1 cellular context compared by ENCODE assay signal in the genomic region with DNA sequence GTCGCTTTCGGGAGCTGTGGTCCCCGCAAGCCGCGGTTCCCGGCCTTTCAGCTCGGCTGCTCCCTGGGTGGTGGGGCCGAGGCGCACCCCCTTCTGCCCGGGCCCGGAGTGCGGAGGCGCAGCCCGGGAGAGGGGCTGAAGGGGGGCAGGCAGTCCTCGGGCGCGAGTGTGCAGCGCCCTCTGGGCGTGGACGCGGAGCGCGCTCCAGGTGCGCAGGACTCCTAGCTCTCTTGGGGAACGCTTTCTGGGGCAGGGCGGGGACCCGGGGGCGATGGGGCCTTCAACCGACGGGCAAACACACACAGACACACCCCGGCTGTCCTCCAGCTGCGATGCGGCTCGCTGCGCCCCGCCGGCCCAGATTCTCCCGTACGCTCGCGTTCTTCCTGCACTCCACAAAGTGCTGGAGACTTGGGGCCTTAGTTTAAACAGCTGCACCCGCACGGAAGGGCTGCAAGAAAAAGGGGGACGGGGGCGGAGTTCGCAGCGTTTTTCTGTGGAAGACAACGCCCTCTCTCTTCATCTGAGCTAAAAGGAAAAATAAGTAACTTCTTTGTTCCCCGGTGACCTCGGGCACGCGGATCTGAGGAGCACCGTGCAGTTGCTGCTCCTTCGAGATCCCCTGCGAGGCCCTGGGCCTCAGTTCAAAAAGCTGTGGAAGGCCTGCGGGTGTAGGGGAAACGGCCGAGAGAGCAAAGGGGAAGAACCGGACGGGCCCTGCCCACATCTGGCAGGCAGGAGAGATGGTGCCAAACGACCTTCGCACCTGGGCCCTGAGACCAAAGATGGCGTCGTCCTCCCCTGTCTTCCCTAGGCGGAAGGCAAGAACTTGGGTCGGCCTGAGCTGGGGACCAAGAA.
TF ChIP-seq lines count a peak whose summit lies in the region.

No MANE protein-coding gene starts in this region.

TF ChIP-seq in HepG2, 621 proteins besides CTCF, POLR2A, EP300 and RAD21 (continued from another document and continues in another):
- TF ChIP-seq, protein P1, sequence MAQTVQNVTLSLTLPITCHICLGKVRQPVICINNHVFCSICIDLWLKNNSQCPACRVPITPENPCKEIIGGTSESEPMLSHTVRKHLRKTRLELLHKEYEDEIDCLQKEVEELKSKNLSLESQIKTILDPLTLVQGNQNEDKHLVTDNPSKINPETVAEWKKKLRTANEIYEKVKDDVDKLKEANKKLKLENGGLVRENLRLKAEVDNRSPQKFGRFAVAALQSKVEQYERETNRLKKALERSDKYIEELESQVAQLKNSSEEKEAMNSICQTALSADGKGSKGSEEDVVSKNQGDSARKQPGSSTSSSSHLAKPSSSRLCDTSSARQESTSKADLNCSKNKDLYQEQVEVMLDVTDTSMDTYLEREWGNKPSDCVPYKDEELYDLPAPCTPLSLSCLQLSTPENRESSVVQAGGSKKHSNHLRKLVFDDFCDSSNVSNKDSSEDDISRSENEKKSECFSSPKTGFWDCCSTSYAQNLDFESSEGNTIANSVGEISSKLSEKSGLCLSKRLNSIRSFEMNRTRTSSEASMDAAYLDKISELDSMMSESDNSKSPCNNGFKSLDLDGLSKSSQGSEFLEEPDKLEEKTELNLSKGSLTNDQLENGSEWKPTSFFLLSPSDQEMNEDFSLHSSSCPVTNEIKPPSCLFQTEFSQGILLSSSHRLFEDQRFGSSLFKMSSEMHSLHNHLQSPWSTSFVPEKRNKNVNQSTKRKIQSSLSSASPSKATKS (CRISPR knock-in tag; IDR thresholded peaks at IDR 0.05), result no peak
- no peak for TF ChIP-seq PRPF4 (IDR thresholded peaks at IDR 0.05; ENCODE audit: low read depth, low read length, poor library complexity, severe bottlenecking)
- TF ChIP-seq, protein P2, sequence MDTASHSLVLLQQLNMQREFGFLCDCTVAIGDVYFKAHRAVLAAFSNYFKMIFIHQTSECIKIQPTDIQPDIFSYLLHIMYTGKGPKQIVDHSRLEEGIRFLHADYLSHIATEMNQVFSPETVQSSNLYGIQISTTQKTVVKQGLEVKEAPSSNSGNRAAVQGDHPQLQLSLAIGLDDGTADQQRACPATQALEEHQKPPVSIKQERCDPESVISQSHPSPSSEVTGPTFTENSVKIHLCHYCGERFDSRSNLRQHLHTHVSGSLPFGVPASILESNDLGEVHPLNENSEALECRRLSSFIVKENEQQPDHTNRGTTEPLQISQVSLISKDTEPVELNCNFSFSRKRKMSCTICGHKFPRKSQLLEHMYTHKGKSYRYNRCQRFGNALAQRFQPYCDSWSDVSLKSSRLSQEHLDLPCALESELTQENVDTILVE (CRISPR knock-in tag; IDR thresholded peaks at IDR 0.05), result no peak; the same call in 1 of the 2 replicates
- TF ChIP-seq SUZ12 (IDR thresholded peaks at IDR 0.05; ENCODE audit: low read depth, low read length), result no peak
- peak; percentile 46 for TF ChIP-seq TEAD3 (CRISPR knock-in tag; optimal IDR thresholded peaks at IDR 0.05; ENCODE audit: borderline replicate concordance)
- no peak for TF ChIP-seq ZNF256 (CRISPR knock-in tag; conservative IDR thresholded peaks at IDR 0.05)
- no peak for TF ChIP-seq ATF1 (CRISPR knock-in tag; IDR thresholded peaks at IDR 0.05)
- TF ChIP-seq ZNF501 (CRISPR knock-in tag; IDR thresholded peaks at IDR 0.05), result peak; percentile 75
- no peak for TF ChIP-seq ZNF260 (CRISPR knock-in tag; IDR thresholded peaks at IDR 0.05; ENCODE audit: borderline replicate concordance, low read depth)
- TF ChIP-seq U2AF2 (IDR thresholded peaks at IDR 0.05; ENCODE audit: low read depth, low read length), result no peak
- TF ChIP-seq SRSF9 (IDR thresholded peaks at IDR 0.05; ENCODE audit: borderline replicate concordance, insufficient read depth, low read depth, low read length, poor library complexity, severe bottlenecking), result no peak
- TF ChIP-seq ZNF382 (CRISPR knock-in tag; IDR thresholded peaks at IDR 0.05; ENCODE audit: borderline replicate concordance), result no peak
- peak; percentile 20; the same call in 1 of the 2 replicates for TF ChIP-seq ZNF121 (CRISPR knock-in tag; IDR thresholded peaks at IDR 0.05)
- TF ChIP-seq, protein P3, sequence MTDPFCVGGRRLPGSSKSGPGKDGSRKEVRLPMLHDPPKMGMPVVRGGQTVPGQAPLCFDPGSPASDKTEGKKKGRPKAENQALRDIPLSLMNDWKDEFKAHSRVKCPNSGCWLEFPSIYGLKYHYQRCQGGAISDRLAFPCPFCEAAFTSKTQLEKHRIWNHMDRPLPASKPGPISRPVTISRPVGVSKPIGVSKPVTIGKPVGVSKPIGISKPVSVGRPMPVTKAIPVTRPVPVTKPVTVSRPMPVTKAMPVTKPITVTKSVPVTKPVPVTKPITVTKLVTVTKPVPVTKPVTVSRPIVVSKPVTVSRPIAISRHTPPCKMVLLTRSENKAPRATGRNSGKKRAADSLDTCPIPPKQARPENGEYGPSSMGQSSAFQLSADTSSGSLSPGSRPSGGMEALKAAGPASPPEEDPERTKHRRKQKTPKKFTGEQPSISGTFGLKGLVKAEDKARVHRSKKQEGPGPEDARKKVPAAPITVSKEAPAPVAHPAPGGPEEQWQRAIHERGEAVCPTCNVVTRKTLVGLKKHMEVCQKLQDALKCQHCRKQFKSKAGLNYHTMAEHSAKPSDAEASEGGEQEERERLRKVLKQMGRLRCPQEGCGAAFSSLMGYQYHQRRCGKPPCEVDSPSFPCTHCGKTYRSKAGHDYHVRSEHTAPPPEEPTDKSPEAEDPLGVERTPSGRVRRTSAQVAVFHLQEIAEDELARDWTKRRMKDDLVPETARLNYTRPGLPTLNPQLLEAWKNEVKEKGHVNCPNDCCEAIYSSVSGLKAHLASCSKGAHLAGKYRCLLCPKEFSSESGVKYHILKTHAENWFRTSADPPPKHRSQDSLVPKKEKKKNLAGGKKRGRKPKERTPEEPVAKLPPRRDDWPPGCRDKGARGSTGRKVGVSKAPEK (CRISPR knock-in tag; IDR thresholded peaks at IDR 0.05; ENCODE audit: borderline replicate concordance), result peak; percentile 95
- no peak for TF ChIP-seq ZNF850 (CRISPR knock-in tag; conservative IDR thresholded peaks at IDR 0.05)
- TF ChIP-seq, protein P4, sequence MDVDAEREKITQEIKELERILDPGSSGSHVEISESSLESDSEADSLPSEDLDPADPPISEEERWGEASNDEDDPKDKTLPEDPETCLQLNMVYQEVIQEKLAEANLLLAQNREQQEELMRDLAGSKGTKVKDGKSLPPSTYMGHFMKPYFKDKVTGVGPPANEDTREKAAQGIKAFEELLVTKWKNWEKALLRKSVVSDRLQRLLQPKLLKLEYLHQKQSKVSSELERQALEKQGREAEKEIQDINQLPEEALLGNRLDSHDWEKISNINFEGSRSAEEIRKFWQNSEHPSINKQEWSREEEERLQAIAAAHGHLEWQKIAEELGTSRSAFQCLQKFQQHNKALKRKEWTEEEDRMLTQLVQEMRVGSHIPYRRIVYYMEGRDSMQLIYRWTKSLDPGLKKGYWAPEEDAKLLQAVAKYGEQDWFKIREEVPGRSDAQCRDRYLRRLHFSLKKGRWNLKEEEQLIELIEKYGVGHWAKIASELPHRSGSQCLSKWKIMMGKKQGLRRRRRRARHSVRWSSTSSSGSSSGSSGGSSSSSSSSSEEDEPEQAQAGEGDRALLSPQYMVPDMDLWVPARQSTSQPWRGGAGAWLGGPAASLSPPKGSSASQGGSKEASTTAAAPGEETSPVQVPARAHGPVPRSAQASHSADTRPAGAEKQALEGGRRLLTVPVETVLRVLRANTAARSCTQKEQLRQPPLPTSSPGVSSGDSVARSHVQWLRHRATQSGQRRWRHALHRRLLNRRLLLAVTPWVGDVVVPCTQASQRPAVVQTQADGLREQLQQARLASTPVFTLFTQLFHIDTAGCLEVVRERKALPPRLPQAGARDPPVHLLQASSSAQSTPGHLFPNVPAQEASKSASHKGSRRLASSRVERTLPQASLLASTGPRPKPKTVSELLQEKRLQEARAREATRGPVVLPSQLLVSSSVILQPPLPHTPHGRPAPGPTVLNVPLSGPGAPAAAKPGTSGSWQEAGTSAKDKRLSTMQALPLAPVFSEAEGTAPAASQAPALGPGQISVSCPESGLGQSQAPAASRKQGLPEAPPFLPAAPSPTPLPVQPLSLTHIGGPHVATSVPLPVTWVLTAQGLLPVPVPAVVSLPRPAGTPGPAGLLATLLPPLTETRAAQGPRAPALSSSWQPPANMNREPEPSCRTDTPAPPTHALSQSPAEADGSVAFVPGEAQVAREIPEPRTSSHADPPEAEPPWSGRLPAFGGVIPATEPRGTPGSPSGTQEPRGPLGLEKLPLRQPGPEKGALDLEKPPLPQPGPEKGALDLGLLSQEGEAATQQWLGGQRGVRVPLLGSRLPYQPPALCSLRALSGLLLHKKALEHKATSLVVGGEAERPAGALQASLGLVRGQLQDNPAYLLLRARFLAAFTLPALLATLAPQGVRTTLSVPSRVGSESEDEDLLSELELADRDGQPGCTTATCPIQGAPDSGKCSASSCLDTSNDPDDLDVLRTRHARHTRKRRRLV (CRISPR knock-in tag; IDR thresholded peaks at IDR 0.05), result no peak
- peak; percentile 91 for TF ChIP-seq ZNF746 (CRISPR knock-in tag; IDR thresholded peaks at IDR 0.05)
- peak; percentile 84; the same call in 1 of the 2 replicates for TF ChIP-seq ZNF777 (CRISPR knock-in tag; IDR thresholded peaks at IDR 0.05)
- TF ChIP-seq ZNF615 (CRISPR knock-in tag; IDR thresholded peaks at IDR 0.05; ENCODE audit: borderline replicate concordance), result no peak
- TF ChIP-seq PHF5A (CRISPR knock-in tag; IDR thresholded peaks at IDR 0.05; ENCODE audit: low read depth, unreplicated experiment), result no peak
- TF ChIP-seq NR2F1 (CRISPR knock-in tag; IDR thresholded peaks at IDR 0.05), result 0 out of 4 replicates have a peak, but pooled peaks of 1 of the 2 experiments have one; percentile 5
- peak; percentile 72 for TF ChIP-seq MED1 (CRISPR knock-in tag; IDR thresholded peaks at IDR 0.05)
- TF ChIP-seq ZNF780A (CRISPR knock-in tag; IDR thresholded peaks at IDR 0.05), result peak; percentile 77
- no peak for TF ChIP-seq KLF13 (CRISPR knock-in tag; IDR thresholded peaks at IDR 0.05)
- TF ChIP-seq, protein P5, sequence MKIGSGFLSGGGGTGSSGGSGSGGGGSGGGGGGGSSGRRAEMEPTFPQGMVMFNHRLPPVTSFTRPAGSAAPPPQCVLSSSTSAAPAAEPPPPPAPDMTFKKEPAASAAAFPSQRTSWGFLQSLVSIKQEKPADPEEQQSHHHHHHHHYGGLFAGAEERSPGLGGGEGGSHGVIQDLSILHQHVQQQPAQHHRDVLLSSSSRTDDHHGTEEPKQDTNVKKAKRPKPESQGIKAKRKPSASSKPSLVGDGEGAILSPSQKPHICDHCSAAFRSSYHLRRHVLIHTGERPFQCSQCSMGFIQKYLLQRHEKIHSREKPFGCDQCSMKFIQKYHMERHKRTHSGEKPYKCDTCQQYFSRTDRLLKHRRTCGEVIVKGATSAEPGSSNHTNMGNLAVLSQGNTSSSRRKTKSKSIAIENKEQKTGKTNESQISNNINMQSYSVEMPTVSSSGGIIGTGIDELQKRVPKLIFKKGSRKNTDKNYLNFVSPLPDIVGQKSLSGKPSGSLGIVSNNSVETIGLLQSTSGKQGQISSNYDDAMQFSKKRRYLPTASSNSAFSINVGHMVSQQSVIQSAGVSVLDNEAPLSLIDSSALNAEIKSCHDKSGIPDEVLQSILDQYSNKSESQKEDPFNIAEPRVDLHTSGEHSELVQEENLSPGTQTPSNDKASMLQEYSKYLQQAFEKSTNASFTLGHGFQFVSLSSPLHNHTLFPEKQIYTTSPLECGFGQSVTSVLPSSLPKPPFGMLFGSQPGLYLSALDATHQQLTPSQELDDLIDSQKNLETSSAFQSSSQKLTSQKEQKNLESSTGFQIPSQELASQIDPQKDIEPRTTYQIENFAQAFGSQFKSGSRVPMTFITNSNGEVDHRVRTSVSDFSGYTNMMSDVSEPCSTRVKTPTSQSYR (CRISPR knock-in tag; IDR thresholded peaks at IDR 0.05; ENCODE audit: borderline replicate concordance), result peak; percentile 39; the same call in 1 of the 2 replicates
- no peak for TF ChIP-seq NFE2L2 (IDR thresholded peaks at IDR 0.05; ENCODE audit: low read length)
- no peak; the same call in 1 of the 2 replicates for TF ChIP-seq HHEX (CRISPR knock-in tag; IDR thresholded peaks at IDR 0.05)
- TF ChIP-seq, protein P6, sequence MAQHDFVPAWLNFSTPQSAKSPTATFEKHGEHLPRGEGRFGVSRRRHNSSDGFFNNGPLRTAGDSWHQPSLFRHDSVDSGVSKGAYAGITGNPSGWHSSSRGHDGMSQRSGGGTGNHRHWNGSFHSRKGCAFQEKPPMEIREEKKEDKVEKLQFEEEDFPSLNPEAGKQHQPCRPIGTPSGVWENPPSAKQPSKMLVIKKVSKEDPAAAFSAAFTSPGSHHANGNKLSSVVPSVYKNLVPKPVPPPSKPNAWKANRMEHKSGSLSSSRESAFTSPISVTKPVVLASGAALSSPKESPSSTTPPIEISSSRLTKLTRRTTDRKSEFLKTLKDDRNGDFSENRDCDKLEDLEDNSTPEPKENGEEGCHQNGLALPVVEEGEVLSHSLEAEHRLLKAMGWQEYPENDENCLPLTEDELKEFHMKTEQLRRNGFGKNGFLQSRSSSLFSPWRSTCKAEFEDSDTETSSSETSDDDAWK (CRISPR knock-in tag; IDR thresholded peaks at IDR 0.05), result no peak
- TF ChIP-seq SOX6 (IDR thresholded peaks at IDR 0.05), result no peak
- TF ChIP-seq SOX6 (CRISPR knock-in tag; IDR thresholded peaks at IDR 0.05), result peak; percentile 72
- TF ChIP-seq SP1 (IDR thresholded peaks at IDR 0.05), result no peak
- peak; percentile 55; the same call in 1 of the 2 replicates for TF ChIP-seq SP1 (CRISPR knock-in tag; IDR thresholded peaks at IDR 0.05)
- TF ChIP-seq, protein P7, sequence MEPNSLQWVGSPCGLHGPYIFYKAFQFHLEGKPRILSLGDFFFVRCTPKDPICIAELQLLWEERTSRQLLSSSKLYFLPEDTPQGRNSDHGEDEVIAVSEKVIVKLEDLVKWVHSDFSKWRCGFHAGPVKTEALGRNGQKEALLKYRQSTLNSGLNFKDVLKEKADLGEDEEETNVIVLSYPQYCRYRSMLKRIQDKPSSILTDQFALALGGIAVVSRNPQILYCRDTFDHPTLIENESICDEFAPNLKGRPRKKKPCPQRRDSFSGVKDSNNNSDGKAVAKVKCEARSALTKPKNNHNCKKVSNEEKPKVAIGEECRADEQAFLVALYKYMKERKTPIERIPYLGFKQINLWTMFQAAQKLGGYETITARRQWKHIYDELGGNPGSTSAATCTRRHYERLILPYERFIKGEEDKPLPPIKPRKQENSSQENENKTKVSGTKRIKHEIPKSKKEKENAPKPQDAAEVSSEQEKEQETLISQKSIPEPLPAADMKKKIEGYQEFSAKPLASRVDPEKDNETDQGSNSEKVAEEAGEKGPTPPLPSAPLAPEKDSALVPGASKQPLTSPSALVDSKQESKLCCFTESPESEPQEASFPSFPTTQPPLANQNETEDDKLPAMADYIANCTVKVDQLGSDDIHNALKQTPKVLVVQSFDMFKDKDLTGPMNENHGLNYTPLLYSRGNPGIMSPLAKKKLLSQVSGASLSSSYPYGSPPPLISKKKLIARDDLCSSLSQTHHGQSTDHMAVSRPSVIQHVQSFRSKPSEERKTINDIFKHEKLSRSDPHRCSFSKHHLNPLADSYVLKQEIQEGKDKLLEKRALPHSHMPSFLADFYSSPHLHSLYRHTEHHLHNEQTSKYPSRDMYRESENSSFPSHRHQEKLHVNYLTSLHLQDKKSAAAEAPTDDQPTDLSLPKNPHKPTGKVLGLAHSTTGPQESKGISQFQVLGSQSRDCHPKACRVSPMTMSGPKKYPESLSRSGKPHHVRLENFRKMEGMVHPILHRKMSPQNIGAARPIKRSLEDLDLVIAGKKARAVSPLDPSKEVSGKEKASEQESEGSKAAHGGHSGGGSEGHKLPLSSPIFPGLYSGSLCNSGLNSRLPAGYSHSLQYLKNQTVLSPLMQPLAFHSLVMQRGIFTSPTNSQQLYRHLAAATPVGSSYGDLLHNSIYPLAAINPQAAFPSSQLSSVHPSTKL (CRISPR knock-in tag; IDR thresholded peaks at IDR 0.05), result peak; percentile 59; the same call in 1 of the 2 replicates
- peak; percentile 61; the same call in 1 of the 2 replicates for TF ChIP-seq MEIS1 (CRISPR knock-in tag; IDR thresholded peaks at IDR 0.05; ENCODE audit: borderline replicate concordance)
- TF ChIP-seq, protein P8, sequence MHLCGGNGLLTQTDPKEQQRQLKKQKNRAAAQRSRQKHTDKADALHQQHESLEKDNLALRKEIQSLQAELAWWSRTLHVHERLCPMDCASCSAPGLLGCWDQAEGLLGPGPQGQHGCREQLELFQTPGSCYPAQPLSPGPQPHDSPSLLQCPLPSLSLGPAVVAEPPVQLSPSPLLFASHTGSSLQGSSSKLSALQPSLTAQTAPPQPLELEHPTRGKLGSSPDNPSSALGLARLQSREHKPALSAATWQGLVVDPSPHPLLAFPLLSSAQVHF (CRISPR knock-in tag; IDR thresholded peaks at IDR 0.05), result peak; percentile 73; the same call in 1 of the 2 replicates
